In genomic region chr9:32825203-32825602, GRCh38 we compare ENCODE assay signal across 32 cellular contexts. TPM values are rescaled to one million over a fixed set of nuclear protein-coding genes. Genes with fewer than 3 reads are reported as not detected.
"Had no signal": no experiment of that assay in that cellular context is flagged by ENCODE, and none has a peak within 500 bp of the region (broad histone marks: within the 10 kb centered on the region; RNA-seq: fewer than 3 reads in every experiment).

No MANE protein-coding gene starts in this region.

- H3K4me3 ChIP-seq: stomach, suprapubic skin, testis, thoracic aorta, thyroid gland, tibial artery, tibial nerve, transverse colon, upper lobe of left lung, upper lobe of right lung, uterus, vagina had no signal

- H3K36me3 Mint-ChIP-seq: stimulated activated effector memory CD8-positive, alpha-beta T cell treated with anti-CD3 and anti-CD28 coated beads, Interleukin-12 subunit alpha, Interleukin-12 subunit beta, amount 100 ng/mL, for 72 hours; stimulated activated memory B cell treated with anti-CD40 and anti-IgM and Interleukin-4, amounts not matched to agents 10 μg/mL and 1 μg/mL and 100 μg/mL, for 72 hours; stimulated activated naive B cell treated with anti-CD40 and anti-IgM and Interleukin-4, amounts not matched to agents 10 μg/mL and 1 μg/mL and 100 μg/mL, for 72 hours; type B pancreatic cell had no signal

- H3K27ac Mint-ChIP-seq: stimulated activated effector memory CD8-positive, alpha-beta T cell treated with anti-CD3 and anti-CD28 coated beads, Interleukin-12 subunit alpha, Interleukin-12 subunit beta, amount 100 ng/mL, for 72 hours; stimulated activated memory B cell treated with anti-CD40 and anti-IgM and Interleukin-4, amounts not matched to agents 10 μg/mL and 1 μg/mL and 100 μg/mL, for 72 hours; stimulated activated naive B cell treated with anti-CD40 and anti-IgM and Interleukin-4, amounts not matched to agents 10 μg/mL and 1 μg/mL and 100 μg/mL, for 72 hours; stimulated activated naive CD8-positive, alpha-beta T cell treated with anti-CD3 and anti-CD28 coated beads, Interleukin-15, amount 100 ng/mL, for 72 hours; stimulated activated naive CD8-positive, alpha-beta T cell treated with anti-CD3 and anti-CD28 coated beads, Interleukin-15, Interleukin-2, amounts not matched to agents 100 ng/mL and 50 ng/mL, for 24 hours; type B pancreatic cell had no signal

- H3K4me1 Mint-ChIP-seq: stimulated activated effector memory CD8-positive, alpha-beta T cell treated with anti-CD3 and anti-CD28 coated beads, Interleukin-12 subunit alpha, Interleukin-12 subunit beta, amount 100 ng/mL, for 72 hours; stimulated activated memory B cell treated with anti-CD40 and anti-IgM and Interleukin-4, amounts not matched to agents 10 μg/mL and 1 μg/mL and 100 μg/mL, for 72 hours; stimulated activated naive B cell treated with anti-CD40 and anti-IgM and Interleukin-4, amounts not matched to agents 10 μg/mL and 1 μg/mL and 100 μg/mL, for 72 hours; stimulated activated naive CD8-positive, alpha-beta T cell treated with anti-CD3 and anti-CD28 coated beads, Interleukin-15, amount 100 ng/mL, for 72 hours had no signal

- H3K4me3 Mint-ChIP-seq: stimulated activated effector memory CD8-positive, alpha-beta T cell treated with anti-CD3 and anti-CD28 coated beads, Interleukin-12 subunit alpha, Interleukin-12 subunit beta, amount 100 ng/mL, for 72 hours; stimulated activated memory B cell treated with anti-CD40 and anti-IgM and Interleukin-4, amounts not matched to agents 10 μg/mL and 1 μg/mL and 100 μg/mL, for 72 hours; stimulated activated naive B cell treated with anti-CD40 and anti-IgM and Interleukin-4, amounts not matched to agents 10 μg/mL and 1 μg/mL and 100 μg/mL, for 72 hours; stimulated activated naive CD8-positive, alpha-beta T cell treated with anti-CD3 and anti-CD28 coated beads, Interleukin-15, amount 100 ng/mL, for 72 hours; stimulated activated naive CD8-positive, alpha-beta T cell treated with anti-CD3 and anti-CD28 coated beads, Interleukin-15, Interleukin-2, amounts not matched to agents 100 ng/mL and 50 ng/mL, for 24 hours; type B pancreatic cell had no signal

- H3K27ac ChIP-seq: stomach, suprapubic skin, testis, thoracic aorta, thyroid gland, tibial artery, tibial nerve, transverse colon, upper lobe of left lung, upper lobe of right lung, uterus, vagina had no signal

- H3K9me3 Mint-ChIP-seq: stimulated activated effector memory CD8-positive, alpha-beta T cell treated with anti-CD3 and anti-CD28 coated beads, Interleukin-12 subunit alpha, Interleukin-12 subunit beta, amount 100 ng/mL, for 72 hours; stimulated activated memory B cell treated with anti-CD40 and anti-IgM and Interleukin-4, amounts not matched to agents 10 μg/mL and 1 μg/mL and 100 μg/mL, for 72 hours; stimulated activated naive B cell treated with anti-CD40 and anti-IgM and Interleukin-4, amounts not matched to agents 10 μg/mL and 1 μg/mL and 100 μg/mL, for 72 hours; stimulated activated naive CD8-positive, alpha-beta T cell treated with anti-CD3 and anti-CD28 coated beads, Interleukin-15, Interleukin-2, amounts not matched to agents 100 ng/mL and 50 ng/mL, for 24 hours had no signal

- H3K36me3 ChIP-seq: stomach, suprapubic skin, thoracic aorta, thyroid gland, tibial artery, tibial nerve, transverse colon, upper lobe of left lung, upper lobe of right lung, uterus, vagina had no signal

- H3K27me3 ChIP-seq: suprapubic skin, testis, thyroid gland, tibial artery, tibial nerve, transverse colon, upper lobe of left lung, upper lobe of right lung, uterus, vagina had no signal

- FAIRE-seq: urothelium cell line had no signal

- DNase-seq: stimulated activated CD4-positive, alpha-beta T cell treated with anti-CD3 and anti-CD28 coated beads, Interleukin-2, amount 100 ng/mL, for 48 hours; stimulated activated CD4-positive, alpha-beta T cell treated with anti-CD3 and anti-CD28 coated beads, Interleukin-4, amount 100 ng/mL, for 1 hour; stimulated activated CD4-positive, alpha-beta T cell treated with anti-CD3 and anti-CD28 coated beads, Interleukin-4, amount 100 ng/mL, for 24 hours; stimulated activated CD4-positive, alpha-beta T cell treated with anti-CD3 and anti-CD28 coated beads, Interleukin-4, amount 100 ng/mL, for 4 hours; stimulated activated CD8-positive, alpha-beta memory T cell treated with anti-CD3 and anti-CD28 coated beads, Interleukin-4, amount 100 ng/mL, for 48 hours; stimulated activated naive B cell treated with anti-CD40 and anti-IgM and Interleukin-4, amounts not matched to agents 10 μg/mL and 1 μg/mL and 100 μg/mL, for 72 hours; stimulated activated naive CD4-positive, alpha-beta T cell; stimulated activated naive CD4-positive, alpha-beta T cell treated with Interleukin-2 at 50 U/mL for 16 hours; stimulated activated naive CD8-positive, alpha-beta T cell treated with anti-CD3 and anti-CD28 coated beads, Interleukin-15, amount 100 ng/mL, for 72 hours; stimulated activated naive CD8-positive, alpha-beta T cell treated with anti-CD3 and anti-CD28 coated beads, Interleukin-15, Interleukin-2, amounts not matched to agents 100 U/mL and 50 U/mL, for 24 hours; stomach; substantia nigra; testis; thyroid gland; tibial artery; transverse colon; trophoblast cell; upper lobe of left lung; upper lobe of right lung; uterus had no signal

- ATAC-seq: stimulated activated effector memory CD8-positive, alpha-beta T cell treated with anti-CD3 and anti-CD28 coated beads, Interleukin-12 subunit alpha, Interleukin-12 subunit beta, amount 100 ng/mL, for 72 hours; stimulated activated memory B cell treated with anti-CD40 and anti-IgM and Interleukin-4, amounts not matched to agents 10 μg/mL and 1 μg/mL and 100 μg/mL, for 72 hours; stimulated activated naive B cell treated with anti-CD40 and anti-IgM and Interleukin-4, amounts not matched to agents 10 μg/mL and 1 μg/mL and 100 μg/mL, for 72 hours; stimulated activated naive CD8-positive, alpha-beta T cell treated with anti-CD3 and anti-CD28 coated beads, Interleukin-15, amount 100 ng/mL, for 72 hours; stimulated activated naive CD8-positive, alpha-beta T cell treated with anti-CD3 and anti-CD28 coated beads, Interleukin-15, Interleukin-2, amounts not matched to agents 100 U/mL and 50 U/mL, for 24 hours; upper lobe of right lung had no signal

- H3K9me3 ChIP-seq: stomach, suprapubic skin, testis, thoracic aorta, thyroid gland, tibial artery, tibial nerve, transverse colon, upper lobe of left lung, upper lobe of right lung, uterus, vagina had no signal

- H3K4me1 ChIP-seq: stomach, suprapubic skin, testis, tibial artery, tibial nerve, transverse colon, upper lobe of left lung, upper lobe of right lung, uterus, vagina had no signal

RNA-seq across cellular contexts. Expression of gene TMEM215, which starts 41.9 kb away (rescaled TPM):
- total RNA-seq: stomach, subcutaneous adipose tissue, thoracic aorta, thyroid gland, transverse colon, upper lobe of left lung, upper lobe of right lung, ureter, vagina had no signal
- polyA plus RNA-seq: stomach, urinary bladder had no signal
